Comparison of ENCODE assay signal across 24 cellular contexts in genomic region chr12:109722022-109722752, GRCh38. TPM values are rescaled to one million over a fixed set of nuclear protein-coding genes. Genes with fewer than 3 reads are reported as not detected.
DNase-seq lines count a peak whose midpoint lies in the region; ATAC-seq, FAIRE-seq and TF ChIP-seq lines count a peak whose summit lies in the region.
"Had no signal": no experiment of that assay in that cellular context is flagged by ENCODE, and none has a peak within 500 bp of the region (broad histone marks: within the 10 kb centered on the region; RNA-seq: fewer than 3 reads in every experiment).

No MANE protein-coding gene starts in this region.

- POLR2A ChIA-PET in H1 (lab: Charles Lee; ENCODE audit: partially characterized antibody) = interaction anchor here (2.9 kb wide), 1 partner anchor 8 kb away, joined by 9 read pairs; no protein-coding TSS in a partner anchor

- peak overlapping the region; percentile 74 for H3K27ac ChIP-seq in cardiac muscle cell
- H3K27ac ChIP-seq in H1 (ENCODE audit: low read depth, low read length) = no peak overlapping the region
- peak overlapping the region; percentile 89 for H3K27ac ChIP-seq in substantia nigra (ENCODE audit: low read depth, low read length, poor library complexity, severe bottlenecking)
- H3K27ac ChIP-seq in mesendoderm (ENCODE audit: low read depth, low read length) = no peak overlapping the region
- H3K27ac ChIP-seq: ascending aorta, epithelial cell of prostate, GM23248 had no signal

- H2BK120ac ChIP-seq in H1 (replicated peaks; ENCODE audit: low read depth, low read length) (no peak overlapping the region), mesendoderm (ENCODE audit: low read depth, low read length) (no peak overlapping the region)

- peaks cover 2 to 7% of the 10 kb centered on the region in 2 experiments for H4K20me1 ChIP-seq in H1 (replicated peaks in 1 of 2; ENCODE audit: control insufficient read depth in 1 of 2, insufficient read depth in 2 of 2, low read length in 2 of 2)

- H3K4me2 ChIP-seq in H1 (ENCODE audit: insufficient read depth in 1 of 2, low read depth in 2 of 2, low read length in 2 of 2) (no peak overlapping the region), mesendoderm (ENCODE audit: low read length) (no peak overlapping the region)
- H3K4me2 ChIP-seq: SK-N-SH had no signal

- CTCF ChIA-PET in H1 (lab: Charles Lee; ENCODE audit: partially characterized antibody) = interaction anchor here (0.6 to 3.6 kb wide), 13 partner anchors 8 to 201 kb away, joined by 3 to 12 read pairs (median 5); no protein-coding TSS in a partner anchor

- H3K36me3 ChIP-seq in cardiac muscle cell = no peaks in the 10 kb centered on the region
- no peaks in the 10 kb centered on the region for H3K36me3 ChIP-seq in H1 (ENCODE audit: control insufficient read depth in 2 of 4, insufficient read depth in 4 of 4, low read length in 3 of 4)
- H3K36me3 ChIP-seq in mucosa of descending colon (ENCODE audit: low read depth) = no peaks in the 10 kb centered on the region
- H3K36me3 ChIP-seq in mesendoderm (ENCODE audit: control insufficient read depth, insufficient read depth, low read length) = no peaks in the 10 kb centered on the region
- H3K36me3 ChIP-seq: ascending aorta had no signal

- peak in 1 of 2 donors; percentile 54 for DNase-seq in cardiac muscle cell (ENCODE audit: low read depth in 1 of 2, low spot score in 1 of 2)
- DNase-seq in left ventricle myocardium superior = no peak
- DNase-seq in H1 (ENCODE audit: low read depth in 1 of 2, low spot score in 2 of 2) = no peak
- no peak for DNase-seq in mucosa of descending colon
- DNase-seq in substantia nigra (lab: John Stamatoyannopoulos, UW) = no peak
- no peak for DNase-seq in G401 (ENCODE audit: low spot score)
- DNase-seq in mesendoderm = no peak
- DNase-seq: 8988T; activated CD8-positive, alpha-beta T cell treated with anti-CD3 and anti-CD28 coated beads for 36 hours; CD4-positive, CD25-positive, alpha-beta regulatory T cell; cerebellar nuclear complex; GM23248; Kasumi-1; kidney glomerular epithelial cell; mesenchymal stem cell; MV-4-11; SK-N-SH; stimulated activated CD4-positive, alpha-beta T cell treated with anti-CD3 and anti-CD28 coated beads, Interleukin-2, amount 100 ng/mL, for 24 hours had no signal

- ATAC-seq in left ventricle myocardium superior = no peak
- peak; percentile 37 for ATAC-seq in mucosa of descending colon
- no peak for ATAC-seq in GM18909 (IDR thresholded peaks at IDR 0.05; ENCODE audit: poor library complexity, unreplicated experiment)
- ATAC-seq: activated CD8-positive, alpha-beta T cell treated with anti-CD3 and anti-CD28 coated beads for 36 hours; GM12878 had no signal

- 0 out of 2 replicates have a peak overlapping the region, but pooled peaks have one; percentile 9 for H2BK12ac ChIP-seq in H1 (ENCODE audit: low read depth, low read length)

- no peak overlapping the region for H2BK5ac ChIP-seq in H1 (ENCODE audit: low read depth, low read length)
- no peak overlapping the region for H2BK5ac ChIP-seq in mesendoderm (ENCODE audit: low read length)

- H3K79me1 ChIP-seq in H1 (ENCODE audit: low read depth, low read length) = no peaks in the 10 kb centered on the region
- H3K79me1 ChIP-seq in mesendoderm (ENCODE audit: low read length) = peaks cover 2% of the 10 kb centered on the region

- TF ChIP-seq RAD21 in H1 (IDR thresholded peaks at IDR 0.05 in 1 of 2, conservative IDR thresholded peaks at IDR 0.05 in 1 of 2; ENCODE audit: low read depth in 2 of 2, low read length in 2 of 2) = no peak

- H3K79me2 ChIP-seq in H1 (ENCODE audit: control insufficient read depth in 1 of 2, insufficient read depth in 2 of 2, low read length in 2 of 2) (no peaks in the 10 kb centered on the region), mesendoderm (ENCODE audit: control insufficient read depth, insufficient read depth, low read length) (no peaks in the 10 kb centered on the region)

- in situ Hi-C loops in G401 (cut with HindIII; ENCODE audit: low sequenced_read_pairs) = no loop called here

- H3K56ac ChIP-seq in H1 (replicated peaks; ENCODE audit: insufficient read length, low read depth, low read length) = no peak overlapping the region
- no peak overlapping the region for H3K56ac ChIP-seq in mesendoderm (ENCODE audit: low read length)

- FAIRE-seq in H1 (lab: Jason Lieb, UNC) = no peak
- FAIRE-seq: D721Med, GM12878, TTC549 had no signal

- no peak for TF ChIP-seq POLR2A in H1 (IDR thresholded peaks at IDR 0.05; ENCODE audit: control extremely low read depth in 1 of 2, low read depth in 2 of 2, low read length in 2 of 2)

- H4K8ac ChIP-seq in H1 (ENCODE audit: extremely low read depth, insufficient read depth, low read length) (no peak overlapping the region), mesendoderm (ENCODE audit: low read depth, low read length) (no peak overlapping the region)

- H3K4me1 ChIP-seq in cardiac muscle cell (ENCODE audit: low read depth) (peaks cover 55% of the 10 kb centered on the region), H1 (replicated peaks in 1 of 4; ENCODE audit: control insufficient read depth in 3 of 4, insufficient read depth in 4 of 4, low read length in 3 of 4) (peaks cover 0 to 28% (median 12%) of the 10 kb centered on the region in 4 experiments; a peak in 6 of 7 replicates), mucosa of descending colon (ENCODE audit: low read depth) (peaks cover 4% of the 10 kb centered on the region), mesendoderm (ENCODE audit: control insufficient read depth, low read depth, low read length) (peaks cover 10% of the 10 kb centered on the region)

- TF ChIP-seq EP300 in H1 (IDR thresholded peaks at IDR 0.05; ENCODE audit: borderline replicate concordance in 1 of 2, low read depth in 2 of 2, low read length in 2 of 2) = no peak

- H3K23ac ChIP-seq in H1 (ENCODE audit: insufficient read length) (no peak overlapping the region), mesendoderm (ENCODE audit: low read length) (no peak overlapping the region)

- 0 out of 2 replicates have a peak, but pooled peaks cover 2% of the 10 kb centered on the region for H3K23me2 ChIP-seq in H1 (ENCODE audit: low read depth, low read length)

- H3K27me3 ChIP-seq in cardiac muscle cell = no peaks in the 10 kb centered on the region
- H3K27me3 ChIP-seq in H1 (replicated peaks in 1 of 4; ENCODE audit: control insufficient read depth in 3 of 4, extremely low read depth in 1 of 4, insufficient read depth in 3 of 4, low read length in 3 of 4) = peaks cover 0 to 18% (median 13%) of the 10 kb centered on the region in 4 experiments; a peak in 6 of 7 replicates
- H3K27me3 ChIP-seq in mesendoderm (ENCODE audit: insufficient read depth, low read length, poor library complexity) = no peaks in the 10 kb centered on the region

- WGBS in H1 (ENCODE audit: extremely low coverage in 1 of 2, insufficient coverage in 1 of 2, insufficient read length in 1 of 2, insufficient replicate concordance in 2 of 2, low coverage in 1 of 2, low lambda C conversion rate in 2 of 2, missing lambda C conversion rate in 1 of 2), 2 experiments = 93% methylated on average over 8 of the region's 8 CpGs; no CpG with 5 or more reads in 1 of the 2 experiments
- no CpG with 5 or more reads among the region's 8 CpGs for WGBS in mesendoderm (ENCODE audit: extremely low coverage, insufficient coverage, low lambda C conversion rate)

- no peak overlapping the region for H2AFZ ChIP-seq in H1 (ENCODE audit: low read length)
- H2AFZ ChIP-seq: GM23248 had no signal

- H3K4me3 ChIP-seq in cardiac muscle cell (no peak overlapping the region), H1 (ENCODE audit: extremely low read depth in 1 of 4, insufficient read depth in 2 of 4, low read depth in 3 of 4, low read length in 4 of 4) (no peak overlapping the region), mucosa of descending colon (no peak overlapping the region), mesendoderm (ENCODE audit: low read length) (no peak overlapping the region)
- H3K4me3 ChIP-seq: ascending aorta, GM12878, GM23248 had no signal

- H3K9ac ChIP-seq in H1 (replicated peaks in 1 of 4; ENCODE audit: extremely low read depth in 1 of 4, low read depth in 3 of 4, low read length in 3 of 4) (no peak overlapping the region), mesendoderm (ENCODE audit: low read length) (no peak overlapping the region)
- H3K9ac ChIP-seq: GM23248, SK-N-SH had no signal

- H2AK5ac ChIP-seq in H1 (ENCODE audit: low read depth, low read length) (no peak overlapping the region), mesendoderm (ENCODE audit: low read length) (no peak overlapping the region)

- no peak for TF ChIP-seq CTCF in cardiac muscle cell (IDR thresholded peaks at IDR 0.05; ENCODE audit: low read depth, low read length)
- TF ChIP-seq CTCF in H1 (IDR thresholded peaks at IDR 0.05; ENCODE audit: control extremely low read depth in 1 of 3, insufficient read depth in 1 of 3, low read depth in 1 of 3, low read length in 3 of 3) = no peak
- TF ChIP-seq CTCF in mucosa of descending colon (IDR thresholded peaks at IDR 0.05) = no peak

- H3K4ac ChIP-seq in H1 (replicated peaks; ENCODE audit: insufficient read length, low read depth, low read length) (no peak overlapping the region), mesendoderm (ENCODE audit: low read depth, low read length) (no peak overlapping the region)

- H3K9me3 ChIP-seq in cardiac muscle cell (ENCODE audit: low read depth) (no peaks in the 10 kb centered on the region), H1 (ENCODE audit: insufficient read depth in 2 of 2, low read depth in 1 of 2, low read length in 1 of 2) (no peaks in the 10 kb centered on the region), mucosa of descending colon (no peaks in the 10 kb centered on the region)
- H3K9me3 ChIP-seq: ascending aorta, SK-N-SH had no signal

- H3K18ac ChIP-seq in H1 (ENCODE audit: extremely low read depth, low read length) = no peak overlapping the region
- no peak overlapping the region for H3K18ac ChIP-seq in mesendoderm (ENCODE audit: low read length)

- H4K91ac ChIP-seq in H1 (replicated peaks; ENCODE audit: insufficient read length, low read length) = no peak overlapping the region

- H2BK20ac ChIP-seq in H1 (ENCODE audit: low read length) = no peak overlapping the region

- H4K5ac ChIP-seq in H1 (ENCODE audit: insufficient read length, low read depth, low read length) (no peak overlapping the region), mesendoderm (ENCODE audit: low read length) (no peak overlapping the region)

- no peak overlapping the region for H2BK15ac ChIP-seq in H1 (ENCODE audit: low read length)
- H2BK15ac ChIP-seq in mesendoderm (replicated peaks; ENCODE audit: low read depth) = no peak overlapping the region

- intact Hi-C loops in left ventricle myocardium superior (cut with micrococcal nuclease) (no loop called here), mucosa of descending colon (cut with DNase I, micrococcal nuclease) (no loop called here)

- H3K14ac ChIP-seq in H1 (ENCODE audit: insufficient read length) = no peak overlapping the region

RNA-seq across cellular contexts. Expression of gene FAM222A, which starts 8.6 kb away (rescaled TPM):
- total RNA-seq in cardiac muscle cell (35.5 and 42.9 TPM in 2 replicates), left ventricle myocardium superior (25.7 TPM), mucosa of descending colon (1 to 10 TPM; 1.7 to 4.4 (median 3.5) TPM)
- polyA plus RNA-seq in cardiac muscle cell (25.4 and 42.1 TPM in 2 replicates), H1 (2011; rRNA removed) (0.94 and 1.6 TPM in 2 replicates)
- total RNA-seq in H1 (2021; fragmentation: NEBNext Ultra II Directional; extraction: Animal tissue kit (Norgen Biotek cat#: 25700)) = 1.1 and 1.5 TPM in 2 replicates
- 0.85 TPM for polyA plus RNA-seq in H1 (2011; cell fraction: cytosol; rRNA removed)
- 0.93 TPM for polyA plus RNA-seq in H1 (2011; cell fraction: nucleus; rRNA removed)
- polyA plus RNA-seq in H1 (2012, experiment 1 of 2) = 0.81 to 1.1 TPM (median 0.88 TPM) in 4 replicates
- 0.91 TPM for polyA plus RNA-seq in H1 (2012, experiment 2 of 2)
- 1.1 TPM for polyA plus RNA-seq in H1 (2013, experiment 1 of 2)
- polyA plus RNA-seq in H1 (2013, experiment 2 of 2) = 1.1 TPM
- polyA minus RNA-seq in H1 (2011; rRNA and poly(A)+ RNA removed) = 0.61 and 0.95 TPM in 2 replicates
- polyA minus RNA-seq in H1 (2011; cell fraction: cytosol; rRNA and poly(A)+ RNA removed) = 1.9 TPM
- polyA minus RNA-seq in H1 (2011; cell fraction: nucleus; rRNA and poly(A)+ RNA removed) = 2.7 TPM
- 4.0 and 9.0 TPM in 2 replicates for total RNA-seq in G401 (2014; rRNA removed; shearing (Covaris generic))
- polyA plus RNA-seq in mesendoderm (2013, experiment 1 of 2) = 5.4 TPM
- polyA plus RNA-seq in mesendoderm (2013, experiment 2 of 2) = 4.8 TPM
- polyA plus RNA-seq: GM23248 had no signal

Comparison
In these comparisons a context has a peak if more than half of its experiments do, and no peak if none do; other contexts are left out.
1. H3K27ac ChIP-seq: peak in cardiac muscle cell (single experiment) and substantia nigra (single experiment); none in H1 (single experiment) and mesendoderm (single experiment).